Comparison of ENCODE assay signal across 27 cellular contexts in genomic region chr3:72320911-72321385, GRCh38.
DNase-seq lines count a peak whose midpoint lies in the region; ATAC-seq and TF ChIP-seq lines count a peak whose summit lies in the region.
"Had no signal": no experiment of that assay in that cellular context is flagged by ENCODE, and none has a peak within 500 bp of the region (broad histone marks: within the 10 kb centered on the region; RNA-seq: fewer than 3 reads in every experiment).

No MANE protein-coding gene starts in this region.

- H3K4me1 ChIP-seq in right atrium auricular region (peaks cover 0 to 57% of the 10 kb centered on the region in 2 donors), left lung (no peaks in the 10 kb centered on the region)
- H3K4me1 ChIP-seq: A549, HAP-1 had no signal

- no peaks in the 10 kb centered on the region for H3K36me3 ChIP-seq in right atrium auricular region
- H3K36me3 ChIP-seq in left lung: no peaks in the 10 kb centered on the region
- H3K36me3 ChIP-seq: BLaER1 treated with 17β-estradiol and CSF1 and Interleukin-3, amounts not matched to agents 10 nM and 100 nM; HAP-1; SJCRH30 had no signal

- no peak overlapping the region for H3K4me3 ChIP-seq in choroid plexus epithelial cell (ENCODE audit: low read depth, low read length)
- no peak overlapping the region for H3K4me3 ChIP-seq in right atrium auricular region
- no peak overlapping the region for H3K4me3 ChIP-seq in left lung
- H3K4me3 ChIP-seq: A549; BLaER1 treated with 17β-estradiol and CSF1 and Interleukin-3, amounts not matched to agents 10 nM and 100 nM; GM12878; HAP-1; SJCRH30 had no signal

- peak overlapping the region; percentile 52 to 83 for H3K27ac ChIP-seq in right atrium auricular region
- no peak overlapping the region for H3K27ac ChIP-seq in left lung
- H3K27ac ChIP-seq: A549; BLaER1 treated with 17β-estradiol and CSF1 and Interleukin-3, amounts not matched to agents 10 nM and 100 nM; SJCRH30 had no signal

- no peaks in the 10 kb centered on the region for H3K9me3 ChIP-seq in right atrium auricular region
- H3K9me3 ChIP-seq in left lung: no peaks in the 10 kb centered on the region
- H3K9me3 ChIP-seq: A549; BLaER1 treated with 17β-estradiol and CSF1 and Interleukin-3, amounts not matched to agents 10 nM and 100 nM; HAP-1; SJCRH30 had no signal

- peak; percentile 63 for DNase-seq in choroid plexus epithelial cell (ENCODE audit: low read depth)
- peak; percentile 56 for DNase-seq in Right ventricle myocardium superior
- DNase-seq in right atrium auricular region (ENCODE audit: low spot score): no peak
- peak; percentile 34 for DNase-seq in pons (ENCODE audit: low spot score)
- DNase-seq in activated CD8-positive, alpha-beta memory T cell treated with anti-CD3 and anti-CD28 coated beads, Interleukin-2, amount 50 U/mL, for 48 hours: no peak
- no peak for DNase-seq in left lung
- DNase-seq: AML-193; CD4-positive, alpha-beta T cell; DMS79; EL; GDM1; GOT3; Kasumi-1; NCI-H1105; NCI-H1436 treated with DMSO at 0.1 percent for 48 hours; NCI-H187 treated with DMSO at 0.1 percent for 48 hours; NCI-H2107; NCI-H524 treated with DMSO at 0.1 percent for 48 hours; NCI-H774; SJCRH30 had no signal

- TF ChIP-seq CTCF in choroid plexus epithelial cell (conservative IDR thresholded peaks at IDR 0.05; ENCODE audit: low read depth, low read length) (no peak), right atrium auricular region (IDR thresholded peaks at IDR 0.05) (no peak), left lung (IDR thresholded peaks at IDR 0.05) (no peak)

- intact Hi-C loops in Right ventricle myocardium superior (cut with DNase I) (no loop called here), left lung (cut with DNase I) (no loop called here)

- ATAC-seq in Right ventricle myocardium superior (ENCODE audit: poor library complexity): peak; percentile 58
- ATAC-seq in esophagus mucosa: no peak
- ATAC-seq in HG03025 (IDR thresholded peaks at IDR 0.05; ENCODE audit: low FRiP score, unreplicated experiment): no peak
- no peak for ATAC-seq in left lung
- ATAC-seq: A549, GM12878, SK-N-SH treated with all-trans-retinoic acid at 6 μM for 48 hours had no signal

- no peaks in the 10 kb centered on the region for H3K27me3 ChIP-seq in right atrium auricular region
- no peaks in the 10 kb centered on the region for H3K27me3 ChIP-seq in left lung
- H3K27me3 ChIP-seq: BLaER1 treated with 17β-estradiol and CSF1 and Interleukin-3, amounts not matched to agents 10 nM and 100 nM; SJCRH30 had no signal

Comparison
In these comparisons a context has a peak if more than half of its experiments do, and no peak if none do; other contexts are left out.
1. DNase-seq: peak in choroid plexus epithelial cell (single experiment), Right ventricle myocardium superior (single experiment) and pons (single experiment); none in right atrium auricular region (single experiment), activated CD8-positive, alpha-beta memory T cell treated with anti-CD3 and anti-CD28 coated beads, Interleukin-2, amount 50 U/mL, for 48 hours (single experiment) and left lung (0 of 2).
2. H3K27ac ChIP-seq: peak in right atrium auricular region (2 of 2); none in left lung (0 of 2).